1 cellular context compared by ENCODE assay signal in the genomic region with DNA sequence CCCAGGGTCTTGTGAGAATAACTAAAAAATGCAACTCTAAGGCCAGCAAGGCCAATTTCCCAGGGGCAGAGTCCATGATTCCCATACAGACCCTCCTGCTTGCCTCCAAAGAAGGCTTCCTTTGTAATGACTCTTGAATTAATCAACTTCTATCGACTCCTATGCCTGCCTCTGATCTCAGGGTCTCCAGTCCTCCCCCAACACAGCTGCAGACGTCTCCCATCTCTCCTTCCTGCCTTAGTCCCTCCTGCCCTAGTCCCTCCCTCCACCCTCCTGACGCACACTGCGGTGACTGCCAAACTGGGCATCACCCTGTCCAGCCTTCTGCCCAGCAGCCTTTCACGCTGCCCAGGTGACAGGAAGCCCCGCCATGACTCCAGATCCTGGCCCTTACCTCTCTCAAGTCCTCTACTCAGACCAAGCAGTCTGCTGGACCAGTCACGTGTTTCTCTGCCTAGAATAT.
TF ChIP-seq lines count a peak whose summit lies in the region.

No MANE protein-coding gene starts in this region.

TF ChIP-seq in A549, 52 proteins besides CTCF, POLR2A, EP300 and RAD21 (continued from another document):
- TF ChIP-seq JUNB (IDR thresholded peaks at IDR 0.05) = peak; percentile 70; the same call in 1 of the 2 replicates
- peak; percentile 51 for TF ChIP-seq FOSL2 (IDR thresholded peaks at IDR 0.05)
- TF ChIP-seq FOSL2 (CRISPR knock-in tag; IDR thresholded peaks at IDR 0.05) = no peak
- TF ChIP-seq NPAS2 (CRISPR knock-in tag; IDR thresholded peaks at IDR 0.05; ENCODE audit: borderline replicate concordance) = no peak
- no peak for TF ChIP-seq EHF (CRISPR knock-in tag; IDR thresholded peaks at IDR 0.05)
- TF ChIP-seq, protein P1, sequence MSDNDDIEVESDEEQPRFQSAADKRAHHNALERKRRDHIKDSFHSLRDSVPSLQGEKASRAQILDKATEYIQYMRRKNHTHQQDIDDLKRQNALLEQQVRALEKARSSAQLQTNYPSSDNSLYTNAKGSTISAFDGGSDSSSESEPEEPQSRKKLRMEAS (IDR thresholded peaks at IDR 0.05) = peak; percentile 9; the same call in 1 of the 2 replicates
- TF ChIP-seq, protein P2, sequence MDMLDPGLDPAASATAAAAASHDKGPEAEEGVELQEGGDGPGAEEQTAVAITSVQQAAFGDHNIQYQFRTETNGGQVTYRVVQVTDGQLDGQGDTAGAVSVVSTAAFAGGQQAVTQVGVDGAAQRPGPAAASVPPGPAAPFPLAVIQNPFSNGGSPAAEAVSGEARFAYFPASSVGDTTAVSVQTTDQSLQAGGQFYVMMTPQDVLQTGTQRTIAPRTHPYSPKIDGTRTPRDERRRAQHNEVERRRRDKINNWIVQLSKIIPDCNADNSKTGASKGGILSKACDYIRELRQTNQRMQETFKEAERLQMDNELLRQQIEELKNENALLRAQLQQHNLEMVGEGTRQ (IDR thresholded peaks at IDR 0.05) = peak; percentile 76
- TF ChIP-seq, protein P3, sequence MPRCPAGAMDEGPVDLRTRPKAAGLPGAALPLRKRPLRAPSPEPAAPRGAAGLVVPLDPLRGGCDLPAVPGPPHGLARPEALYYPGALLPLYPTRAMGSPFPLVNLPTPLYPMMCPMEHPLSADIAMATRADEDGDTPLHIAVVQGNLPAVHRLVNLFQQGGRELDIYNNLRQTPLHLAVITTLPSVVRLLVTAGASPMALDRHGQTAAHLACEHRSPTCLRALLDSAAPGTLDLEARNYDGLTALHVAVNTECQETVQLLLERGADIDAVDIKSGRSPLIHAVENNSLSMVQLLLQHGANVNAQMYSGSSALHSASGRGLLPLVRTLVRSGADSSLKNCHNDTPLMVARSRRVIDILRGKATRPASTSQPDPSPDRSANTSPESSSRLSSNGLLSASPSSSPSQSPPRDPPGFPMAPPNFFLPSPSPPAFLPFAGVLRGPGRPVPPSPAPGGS (IDR thresholded peaks at IDR 0.05) = 0 out of 3 replicates have a peak, but pooled peaks have one; percentile 16
- no peak for TF ChIP-seq TFCP2L1 (CRISPR knock-in tag; IDR thresholded peaks at IDR 0.05)
- TF ChIP-seq, protein P4, sequence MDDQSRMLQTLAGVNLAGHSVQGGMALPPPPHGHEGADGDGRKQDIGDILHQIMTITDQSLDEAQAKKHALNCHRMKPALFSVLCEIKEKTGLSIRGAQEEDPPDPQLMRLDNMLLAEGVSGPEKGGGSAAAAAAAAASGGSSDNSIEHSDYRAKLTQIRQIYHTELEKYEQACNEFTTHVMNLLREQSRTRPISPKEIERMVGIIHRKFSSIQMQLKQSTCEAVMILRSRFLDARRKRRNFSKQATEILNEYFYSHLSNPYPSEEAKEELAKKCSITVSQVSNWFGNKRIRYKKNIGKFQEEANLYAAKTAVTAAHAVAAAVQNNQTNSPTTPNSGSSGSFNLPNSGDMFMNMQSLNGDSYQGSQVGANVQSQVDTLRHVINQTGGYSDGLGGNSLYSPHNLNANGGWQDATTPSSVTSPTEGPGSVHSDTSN (IDR thresholded peaks at IDR 0.05) = 0 out of 2 replicates have a peak, but pooled peaks have one; percentile 28
- TF ChIP-seq ZSCAN20 (CRISPR knock-in tag; IDR thresholded peaks at IDR 0.05) = no peak
- no peak for TF ChIP-seq CBX8 (IDR thresholded peaks at IDR 0.05)
- TF ChIP-seq, protein P5, sequence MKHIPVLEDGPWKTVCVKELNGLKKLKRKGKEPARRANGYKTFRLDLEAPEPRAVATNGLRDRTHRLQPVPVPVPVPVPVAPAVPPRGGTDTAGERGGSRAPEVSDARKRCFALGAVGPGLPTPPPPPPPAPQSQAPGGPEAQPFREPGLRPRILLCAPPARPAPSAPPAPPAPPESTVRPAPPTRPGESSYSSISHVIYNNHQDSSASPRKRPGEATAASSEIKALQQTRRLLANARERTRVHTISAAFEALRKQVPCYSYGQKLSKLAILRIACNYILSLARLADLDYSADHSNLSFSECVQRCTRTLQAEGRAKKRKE (CRISPR knock-in tag; IDR thresholded peaks at IDR 0.05; ENCODE audit: low read depth) = peak; percentile 19; the same call in 1 of the 2 replicates
